6 cellular contexts compared by ENCODE assay signal in the genomic region with DNA sequence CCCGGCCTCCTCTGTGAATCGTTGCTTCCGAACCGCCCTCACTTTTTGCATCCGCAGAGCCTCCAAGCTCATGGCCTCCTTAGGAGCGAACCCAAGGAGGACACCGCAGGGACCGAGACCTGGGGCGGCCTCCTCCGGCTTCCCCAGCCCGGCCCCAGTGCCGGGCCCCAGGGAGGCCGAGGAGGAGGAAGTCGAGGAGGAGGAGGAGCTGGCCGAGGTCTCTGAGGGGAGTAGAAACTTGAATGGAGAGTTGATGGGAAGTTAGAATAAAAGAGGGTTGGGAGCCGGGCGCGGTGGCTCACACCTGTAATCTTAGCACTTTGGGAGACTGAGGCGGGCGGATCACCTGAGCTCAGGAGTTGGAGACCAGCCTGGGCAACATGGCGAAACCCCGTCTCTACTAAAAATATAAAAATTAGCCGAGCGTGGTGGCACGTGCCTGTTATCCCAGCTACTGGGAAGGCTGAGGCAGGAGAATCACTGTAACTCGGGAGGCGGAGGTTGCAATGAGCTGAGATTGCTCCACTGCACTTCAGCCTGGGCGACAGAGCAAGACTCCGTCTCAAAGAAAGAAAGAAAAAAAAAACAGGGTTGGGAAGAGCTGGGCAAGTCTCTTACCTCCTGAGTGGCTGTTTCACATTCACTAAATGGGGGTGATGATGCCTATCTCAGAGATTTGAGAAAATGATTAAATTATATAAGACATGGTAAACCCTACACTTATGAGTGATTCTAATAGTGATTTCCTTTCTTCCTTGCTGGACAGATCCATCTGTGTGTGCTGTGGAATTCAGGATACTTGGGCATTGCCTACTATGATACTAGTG. TPM values are rescaled to one million over a fixed set of nuclear protein-coding genes. Genes with fewer than 3 reads are reported as not detected.
DNase-seq lines count a peak whose midpoint lies in the region; ATAC-seq, FAIRE-seq and TF ChIP-seq lines count a peak whose summit lies in the region.

No MANE protein-coding gene starts in this region.

- H3K4me3 Mint-ChIP-seq in activated CD8-positive, alpha-beta T cell treated with anti-CD3 and anti-CD28 coated beads for 36 hours = peak overlapping the region; percentile 97

- POLR2A ChIA-PET in activated CD8-positive, alpha-beta T cell treated with anti-CD3 and anti-CD28 coated beads for 36 hours (lab: Charles Lee) = interaction anchor here (0.6 to 4.0 kb wide), 18 partner anchors 10 to 173 kb away, joined by 3 to 30 read pairs (median 4); a partner anchor contains a TSS

- peaks cover 38% of the 10 kb centered on the region for H3K4me1 Mint-ChIP-seq in activated CD8-positive, alpha-beta T cell treated with anti-CD3 and anti-CD28 coated beads for 36 hours (ENCODE audit: low read depth)

- no peak for ATAC-seq in activated CD8-positive, alpha-beta T cell treated with anti-CD3 and anti-CD28 coated beads for 36 hours
- ATAC-seq in lower lobe of right lung (peak; percentile 7), esophagus mucosa (no peak)

- H3K9me3 ChIP-seq in lower lobe of right lung = no peaks in the 10 kb centered on the region

- H3K4me3 ChIP-seq in HFF-Myc (replicated peaks; ENCODE audit: low read depth, low read length) = peak overlapping the region; percentile 60
- H3K4me3 ChIP-seq in lower lobe of right lung = peak overlapping the region; percentile 90

- H3K9me3 Mint-ChIP-seq in activated CD8-positive, alpha-beta T cell treated with anti-CD3 and anti-CD28 coated beads for 36 hours = no peaks in the 10 kb centered on the region

- TF ChIP-seq CTCF in HFF-Myc (IDR thresholded peaks at IDR 0.05; ENCODE audit: low read depth, low read length, missing control alignments) = no peak
- no peak for TF ChIP-seq CTCF in activated CD8-positive, alpha-beta T cell treated with anti-CD3 and anti-CD28 coated beads for 36 hours (IDR thresholded peaks at IDR 0.05)
- TF ChIP-seq CTCF in lower lobe of right lung (IDR thresholded peaks at IDR 0.05) = no peak
- no peak for TF ChIP-seq CTCF in D721Med (IDR thresholded peaks at IDR 0.05; ENCODE audit: insufficient read depth, missing control alignments)

- peaks cover 52% of the 10 kb centered on the region for H3K36me3 Mint-ChIP-seq in activated CD8-positive, alpha-beta T cell treated with anti-CD3 and anti-CD28 coated beads for 36 hours (ENCODE audit: low read depth)

- intact Hi-C loops in activated CD8-positive, alpha-beta T cell treated with anti-CD3 and anti-CD28 coated beads for 36 hours (cut with micrococcal nuclease) = no loop called here
- intact Hi-C loops in lower lobe of right lung (cut with DNase I) = no loop called here

- H3K27ac Mint-ChIP-seq in activated CD8-positive, alpha-beta T cell treated with anti-CD3 and anti-CD28 coated beads for 36 hours = peak overlapping the region; percentile 97

- no peaks in the 10 kb centered on the region for H3K27me3 ChIP-seq in lower lobe of right lung (ENCODE audit: low read depth)

- no peaks in the 10 kb centered on the region for H3K27me3 Mint-ChIP-seq in activated CD8-positive, alpha-beta T cell treated with anti-CD3 and anti-CD28 coated beads for 36 hours

- peaks cover 39% of the 10 kb centered on the region for H3K4me1 ChIP-seq in lower lobe of right lung

- DNase-seq in HFF-Myc (ENCODE audit: extremely low read depth, low read depth) = no peak
- DNase-seq in activated CD8-positive, alpha-beta T cell treated with anti-CD3 and anti-CD28 coated beads for 36 hours = no peak
- peak; percentile 72 for DNase-seq in lower lobe of right lung
- no peak for DNase-seq in NCI-H2171 treated with DMSO at 0.1 percent for 48 hours (lab: John Stamatoyannopoulos, UW)
- no peak for DNase-seq in D721Med (ENCODE audit: insufficient read length, low spot score)

- H3K27ac ChIP-seq in lower lobe of right lung = peak overlapping the region; percentile 76

- peaks cover 4% of the 10 kb centered on the region for H3K36me3 ChIP-seq in lower lobe of right lung

- no peak for FAIRE-seq in D721Med (lab: Jason Lieb, UNC)

- CTCF ChIA-PET in activated CD8-positive, alpha-beta T cell treated with anti-CD3 and anti-CD28 coated beads for 36 hours (lab: Charles Lee) = interaction anchor here (0.8 to 9.9 kb wide), 7 partner anchors 12 to 90 kb away, joined by 3 to 59 read pairs (median 4); a partner anchor contains a TSS

RNA-seq across cellular contexts. Expression of a gene that starts 0.8 kb away (rescaled TPM):
- total RNA-seq in activated CD8-positive, alpha-beta T cell treated with anti-CD3 and anti-CD28 coated beads for 36 hours = 100 to 1,000 TPM in 1 of 2 experiments, 10 to 100 TPM in 1; 96.9 to 105 TPM
- total RNA-seq in lower lobe of right lung (14.9 TPM), esophagus mucosa (12.0 TPM)

RNA-seq across cellular contexts. Expression of a gene that starts 4.3 kb away (rescaled TPM):
- total RNA-seq in activated CD8-positive, alpha-beta T cell treated with anti-CD3 and anti-CD28 coated beads for 36 hours = 100 to 1,000 TPM; 334 to 346 TPM
- total RNA-seq in lower lobe of right lung (310 TPM), esophagus mucosa (372 TPM)

RNA-seq across cellular contexts. Expression of a gene that starts 11.5 kb away (rescaled TPM):
- 1 to 10 TPM; 6.3 to 6.9 TPM for total RNA-seq in activated CD8-positive, alpha-beta T cell treated with anti-CD3 and anti-CD28 coated beads for 36 hours
- total RNA-seq in lower lobe of right lung (67.0 TPM), esophagus mucosa (15.3 TPM)

RNA-seq across cellular contexts. Expression of a gene that starts 17.4 kb away (rescaled TPM):
- under 1 TPM; 0.65 to 0.81 TPM for total RNA-seq in activated CD8-positive, alpha-beta T cell treated with anti-CD3 and anti-CD28 coated beads for 36 hours
- total RNA-seq in lower lobe of right lung (2.6 TPM), esophagus mucosa (1.1 TPM)

RNA-seq across cellular contexts. Expression of a gene that starts 19.1 kb away (rescaled TPM):
- total RNA-seq in activated CD8-positive, alpha-beta T cell treated with anti-CD3 and anti-CD28 coated beads for 36 hours = not detected
- not detected for total RNA-seq in lower lobe of right lung
- total RNA-seq in esophagus mucosa = 10.8 TPM

Comparison
In these comparisons a context has a peak if more than half of its experiments do, and no peak if none do; other contexts are left out.
1. ATAC-seq: peak in lower lobe of right lung (2 of 2); none in activated CD8-positive, alpha-beta T cell treated with anti-CD3 and anti-CD28 coated beads for 36 hours (single experiment) and esophagus mucosa (single experiment).